Comparison of ENCODE assay signal across 23 cellular contexts in the genomic region with DNA sequence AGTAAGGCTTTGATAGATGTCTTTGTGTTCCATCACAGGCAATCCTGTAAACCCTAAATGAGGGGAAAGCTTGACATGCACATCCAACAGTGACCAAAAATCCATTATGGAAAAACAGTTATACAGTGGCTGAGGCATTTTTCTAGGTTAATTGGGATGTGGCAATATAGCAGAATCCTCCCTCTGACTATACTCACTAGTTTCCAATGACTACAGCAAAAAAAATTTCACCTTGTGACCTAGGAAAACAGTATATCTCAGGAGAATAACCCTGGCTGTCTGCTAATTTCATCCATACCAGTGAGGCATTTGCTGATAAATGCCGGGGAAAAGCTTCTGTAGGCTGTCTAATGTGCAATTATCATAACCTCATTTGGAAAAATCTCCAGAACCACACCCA. TPM values are rescaled to one million over a fixed set of nuclear protein-coding genes. Genes with fewer than 3 reads are reported as not detected.
DNase-seq lines count a peak whose midpoint lies in the region; ATAC-seq, FAIRE-seq and TF ChIP-seq lines count a peak whose summit lies in the region.
"Had no signal": no experiment of that assay in that cellular context is flagged by ENCODE, and none has a peak within 500 bp of the region (broad histone marks: within the 10 kb centered on the region; RNA-seq: fewer than 3 reads in every experiment).

No MANE protein-coding gene starts in this region.

- TF ChIP-seq CTCF in IMR-90 (conservative IDR thresholded peaks at IDR 0.05; ENCODE audit: low read depth, low read length) (no peak), bronchial epithelial cell (IDR thresholded peaks at IDR 0.05; ENCODE audit: insufficient read depth, low read length, severe bottlenecking) (no peak), mesothelial cell of epicardium (IDR thresholded peaks at IDR 0.05; ENCODE audit: unreplicated experiment) (no peak)

- H3K4me2 ChIP-seq in IMR-90 (ENCODE audit: low read depth, low read length) = 0 out of 2 replicates have a peak overlapping the region, but pooled peaks have one; percentile 16

- no peak overlapping the region for H3K14ac ChIP-seq in IMR-90 (replicated peaks; ENCODE audit: low read depth, low read length)

- dilution Hi-C loops in IMR-90 (cut with HindIII; ENCODE audit: low sequenced_read_pairs, unreplicated experiment) = no loop called here

- no peak overlapping the region; the same call in 1 of the 2 replicates for H4K91ac ChIP-seq in IMR-90 (ENCODE audit: insufficient read depth, low read depth, low read length)

- no peak for TF ChIP-seq POLR2A in IMR-90 (IDR thresholded peaks at IDR 0.05; ENCODE audit: low read depth, low read length)

- BruUV-seq in IMR-90 (replicated peaks; lab: Mats Ljungman, UMichigan) = no TSS peak

- no peak overlapping the region for H3K4ac ChIP-seq in IMR-90 (ENCODE audit: low read depth, low read length)

- no peak overlapping the region for H3K18ac ChIP-seq in IMR-90 (ENCODE audit: low read depth, low read length)

- no peak overlapping the region for H2AK5ac ChIP-seq in IMR-90 (ENCODE audit: low read depth, low read length)

- H3K27ac ChIP-seq in IMR-90 (ENCODE audit: insufficient read depth, low read length) = no peak overlapping the region
- H3K27ac ChIP-seq: ascending aorta, skin epidermis had no signal

- peak overlapping the region; percentile 32 for H3K27ac Mint-ChIP-seq in mesothelial cell of epicardium
- H3K27ac Mint-ChIP-seq: CD4-positive, alpha-beta memory T cell; memory B cell had no signal

- no peak overlapping the region for H3K23ac ChIP-seq in IMR-90 (ENCODE audit: low read depth, low read length)

- in situ Hi-C loops in IMR-90 (cut with MboI; ENCODE audit: low sequenced_read_pairs) = no loop called here

- H4K5ac ChIP-seq in IMR-90 (ENCODE audit: low read depth, low read length) = no peak overlapping the region

- H3K79me1 ChIP-seq in IMR-90 (ENCODE audit: low read depth in 1 of 2, low read length in 2 of 2) = no peaks in the 10 kb centered on the region

- no peaks in the 10 kb centered on the region for H3K36me3 ChIP-seq in IMR-90 (ENCODE audit: control insufficient read depth, insufficient read depth, low read length)
- H3K36me3 ChIP-seq in bronchial epithelial cell (ENCODE audit: control insufficient read depth, insufficient read depth, low read length) = no peaks in the 10 kb centered on the region
- H3K36me3 ChIP-seq: ascending aorta had no signal

- no peak overlapping the region for H3K9ac ChIP-seq in IMR-90 (ENCODE audit: low read depth, low read length)

- peaks cover 6% of the 10 kb centered on the region for H3K9me3 ChIP-seq in IMR-90 (ENCODE audit: control insufficient read depth, insufficient read depth, low read length)

- no peak overlapping the region for H4K8ac ChIP-seq in IMR-90 (ENCODE audit: low read depth in 2 of 2, low read length in 2 of 2)

- H2BK15ac ChIP-seq in IMR-90 (ENCODE audit: low read depth, low read length) = no peak overlapping the region

- DNase-seq in AG08395 (ENCODE audit: low spot score) = peak; percentile 33
- DNase-seq in IMR-90 = peak; percentile 63
- peak; percentile 48 for DNase-seq in bronchial epithelial cell (ENCODE audit: low read depth)
- DNase-seq in mesothelial cell of epicardium (ENCODE audit: low spot score in 2 of 2, unreplicated experiment in 2 of 2) = no peak
- DNase-seq in glomerular visceral epithelial cell (ENCODE audit: extremely low spot score) = no peak
- no peak for DNase-seq in activated naive CD4-positive, alpha-beta T cell (lab: John Stamatoyannopoulos, UW)
- DNase-seq: activated gamma-delta T cell treated with Interleukin-2 at 50 U/mL for 16 hours; CD4-positive, alpha-beta memory T cell; DMS153; GOT3; naive thymus-derived CD8-positive, alpha-beta T cell; NCI-H526; posterior cingulate gyrus; Right ventricle myocardium superior; stimulated activated CD4-positive, alpha-beta T cell treated with anti-CD3 and anti-CD28 coated beads, Interleukin-4, amount 100 ng/mL, for 1 hour had no signal

- peaks cover 3% of the 10 kb centered on the region for H3K4me1 ChIP-seq in IMR-90 (ENCODE audit: control insufficient read depth, insufficient read depth, low read length)
- H3K4me1 ChIP-seq: ascending aorta had no signal

- H3K36me3 Mint-ChIP-seq in mesothelial cell of epicardium = peaks cover 8% of the 10 kb centered on the region
- H3K36me3 Mint-ChIP-seq: CD4-positive, alpha-beta memory T cell; memory B cell had no signal

- WGBS in IMR-90 (ENCODE audit: extremely low coverage in 2 of 2, insufficient read length in 1 of 2), 2 experiments = no CpG with 5 or more reads among the region's 1 CpG

- H2AFZ ChIP-seq in IMR-90 (replicated peaks; ENCODE audit: low read length, poor library complexity) = no peak overlapping the region

- H2BK20ac ChIP-seq in IMR-90 (ENCODE audit: low read depth, low read length) = no peak overlapping the region

- CTCF ChIA-PET in IMR-90 (lab: Yijun Ruan, JAX) = interaction anchor here (0.6 kb wide), 1 partner anchor 43 kb away, joined by 3 read pairs; no protein-coding TSS in a partner anchor

- H3K4me3 Mint-ChIP-seq in mesothelial cell of epicardium = no peak overlapping the region
- H3K4me3 Mint-ChIP-seq: CD4-positive, alpha-beta memory T cell; memory B cell; naive thymus-derived CD8-positive, alpha-beta T cell had no signal

- no peak for TF ChIP-seq RAD21 in IMR-90 (IDR thresholded peaks at IDR 0.05; ENCODE audit: low read length)

- intact Hi-C loops in IMR-90 (cut with micrococcal nuclease) = no loop called here

- peaks cover 17% of the 10 kb centered on the region for H3K9me3 Mint-ChIP-seq in mesothelial cell of epicardium

- H3K9me1 ChIP-seq in IMR-90 (ENCODE audit: insufficient read depth, low read length) = peaks cover 3% of the 10 kb centered on the region; the same call in 1 of the 2 replicates

- H3K4me1 Mint-ChIP-seq in mesothelial cell of epicardium = peaks cover 40% of the 10 kb centered on the region
- H3K4me1 Mint-ChIP-seq: CD4-positive, alpha-beta memory T cell; memory B cell; naive thymus-derived CD8-positive, alpha-beta T cell had no signal

- H2AK9ac ChIP-seq in IMR-90 (replicated peaks; ENCODE audit: low read depth, low read length, poor library complexity) = no peak overlapping the region

- H3K27me3 Mint-ChIP-seq in mesothelial cell of epicardium (ENCODE audit: low read depth) = no peaks in the 10 kb centered on the region

- FAIRE-seq in bronchial epithelial cell (lab: Jason Lieb, UNC) = no peak
- FAIRE-seq: colon, frontal cortex had no signal

- peak overlapping the region; percentile 86; the same call in 1 of the 2 replicates for H2BK120ac ChIP-seq in IMR-90 (ENCODE audit: low read depth, low read length)

- H3K27me3 ChIP-seq in IMR-90 (ENCODE audit: control insufficient read depth, insufficient read depth, low read length) (no peaks in the 10 kb centered on the region), bronchial epithelial cell (ENCODE audit: control insufficient read depth, insufficient read depth, low read length) (no peaks in the 10 kb centered on the region)
- H3K27me3 ChIP-seq: ascending aorta had no signal

- POLR2A ChIA-PET in IMR-90 (lab: Charles Lee; ENCODE audit: unreplicated experiment) = no interaction called here

- H4K20me1 ChIP-seq in IMR-90 (ENCODE audit: insufficient read depth, low read length) = no peaks in the 10 kb centered on the region

- H3K4me3 ChIP-seq in IMR-90 (ENCODE audit: insufficient read depth, low read depth, low read length) (no peak overlapping the region), bronchial epithelial cell (ENCODE audit: low read depth, low read length) (no peak overlapping the region)
- H3K4me3 ChIP-seq: ascending aorta, skin epidermis had no signal

- ATAC-seq in IMR-90 (ENCODE audit: low read depth) (peak; percentile 40), GM18909 (IDR thresholded peaks at IDR 0.05; ENCODE audit: poor library complexity, unreplicated experiment) (no peak), GM19463 (IDR thresholded peaks at IDR 0.05; ENCODE audit: unreplicated experiment) (no peak)
- ATAC-seq: naive thymus-derived CD8-positive, alpha-beta T cell had no signal

- H3K56ac ChIP-seq in IMR-90 (ENCODE audit: extremely low read depth, insufficient read depth, low read length) = 0 out of 2 replicates have a peak overlapping the region, but pooled peaks have one; percentile 26

- no peak overlapping the region for H2BK5ac ChIP-seq in IMR-90 (ENCODE audit: low read depth, low read length, poor library complexity, severe bottlenecking)

TF ChIP-seq in IMR-90, 13 proteins besides CTCF, POLR2A, EP300 and RAD21:
- TF ChIP-seq CEBPB (IDR thresholded peaks at IDR 0.05; ENCODE audit: low read depth, low read length) = peak; percentile 83
- TF ChIP-seq RFX5 (IDR thresholded peaks at IDR 0.05; ENCODE audit: low read depth, low read length) = no peak

RNA-seq across cellular contexts. Expression of a gene that starts 49.9 kb away (rescaled TPM):
- total RNA-seq in IMR-90 (2012; rRNA removed) (19.0 and 22.5 TPM in 2 replicates), bronchial epithelial cell (0.26 TPM in 1 of 2 replicates, not detected in the other), mesothelial cell of epicardium (102 to 113 TPM (median 109 TPM) in 3 replicates)
- 14.2 and 15.3 TPM in 2 replicates for polyA plus RNA-seq in IMR-90 (2012; rRNA removed)
- polyA plus RNA-seq in IMR-90 (2012; cell fraction: cytosol; rRNA removed) = 3.0 and 3.5 TPM in 2 replicates
- 10.8 and 19.7 TPM in 2 replicates for polyA plus RNA-seq in IMR-90 (2012; cell fraction: nucleus; rRNA removed; ENCODE audit: low replicate concordance)
- total RNA-seq: A673; CD4-positive, alpha-beta memory T cell; naive thymus-derived CD8-positive, alpha-beta T cell had no signal
- polyA plus RNA-seq: CD4-positive, alpha-beta memory T cell; naive thymus-derived CD8-positive, alpha-beta T cell had no signal

Comparison
In these comparisons a context has a peak if more than half of its experiments do, and no peak if none do; other contexts are left out.
1. DNase-seq: peak in AG08395 (single experiment), IMR-90 (single experiment) and bronchial epithelial cell (single experiment); none in mesothelial cell of epicardium (0 of 2), glomerular visceral epithelial cell (single experiment) and activated naive CD4-positive, alpha-beta T cell (0 of 4).
2. RNA of a gene that starts 49.9 kb away (total RNA-seq): 102 to 113 TPM in mesothelial cell of epicardium and 19.0 to 22.5 TPM in IMR-90; 0.26 TPM in bronchial epithelial cell; every median in the first group is over 10 times any median in the second.